In genomic region chr1:205575294-205575885, GRCh38 we compare ENCODE assay signal across 15 cellular contexts. TPM values are rescaled to one million over a fixed set of nuclear protein-coding genes. Genes with fewer than 3 reads are reported as not detected.
A peak's percentile ranks its signal among the peaks of the same experiment; 100 is the strongest.
DNase-seq lines count a peak whose midpoint lies in the region; TF ChIP-seq lines count a peak whose summit lies in the region.
"Had no signal": no experiment of that assay in that cellular context is flagged by ENCODE, and none has a peak within 500 bp of the region (broad histone marks: within the 10 kb centered on the region; RNA-seq: fewer than 3 reads in every experiment).

No MANE protein-coding gene starts in this region.

- H3K9ac ChIP-seq in neuronal stem cell (ENCODE audit: low read depth, low read length, poor library complexity) = no peak overlapping the region

- peak overlapping the region; percentile 1 for H3K18ac ChIP-seq in neuronal stem cell (ENCODE audit: low read length)

- no peak overlapping the region for H2AK5ac ChIP-seq in neuronal stem cell (ENCODE audit: low read depth, low read length)

- no peak overlapping the region for H3K4ac ChIP-seq in neuronal stem cell (ENCODE audit: low read length)

- no CpG with 5 or more reads among the region's 1 CpG for WGBS in neuronal stem cell (ENCODE audit: extremely low coverage in 2 of 2, insufficient read length in 2 of 2, insufficient replicate concordance in 1 of 2), 2 donors

- no peak overlapping the region for H3K4me3 Mint-ChIP-seq in type B pancreatic cell
- H3K4me3 Mint-ChIP-seq in CD8-positive, alpha-beta memory T cell = no peak overlapping the region

- no peak overlapping the region for H2BK12ac ChIP-seq in neuronal stem cell (ENCODE audit: low read length)

- peaks cover 65% of the 10 kb centered on the region for H3K27me3 Mint-ChIP-seq in type B pancreatic cell
- peaks cover 15 to 55% of the 10 kb centered on the region in 2 donors for H3K27me3 Mint-ChIP-seq in CD8-positive, alpha-beta memory T cell

- peak overlapping the region; percentile 67 for H2BK15ac ChIP-seq in neuronal stem cell (ENCODE audit: low read length)

- H3K9me3 ChIP-seq in neuronal stem cell (replicated peaks in 1 of 2; ENCODE audit: control insufficient read depth in 2 of 2, insufficient read depth in 1 of 2, low read depth in 1 of 2, low read length in 2 of 2) = no peaks in the 10 kb centered on the region
- H3K9me3 ChIP-seq in CD8-positive, alpha-beta memory T cell (ENCODE audit: low read length) = no peaks in the 10 kb centered on the region

- H3K27me3 ChIP-seq in neuronal stem cell (ENCODE audit: control insufficient read depth in 3 of 3, insufficient read depth in 3 of 3, low read depth in 1 of 3, low read length in 3 of 3) = peaks cover 0 to 86% (median 4%) of the 10 kb centered on the region in 3 experiments
- H3K27me3 ChIP-seq in CD8-positive, alpha-beta memory T cell (ENCODE audit: insufficient read depth, low read length, poor library complexity, severe bottlenecking) = peaks cover 4% of the 10 kb centered on the region

- no peak overlapping the region for H2AFZ ChIP-seq in neuronal stem cell (ENCODE audit: low read length)

- no peak overlapping the region for H2BK5ac ChIP-seq in neuronal stem cell (ENCODE audit: low read length)

- no peaks in the 10 kb centered on the region for H3K36me3 ChIP-seq in neuronal stem cell (replicated peaks in 1 of 2; ENCODE audit: control insufficient read depth in 2 of 2, insufficient read depth in 2 of 2, low read length in 2 of 2)
- no peaks in the 10 kb centered on the region for H3K36me3 ChIP-seq in CD8-positive, alpha-beta memory T cell (ENCODE audit: insufficient read depth, low read length)

- H3K27ac ChIP-seq in neuronal stem cell (replicated peaks; ENCODE audit: low read length) = no peak overlapping the region
- no peak overlapping the region for H3K27ac ChIP-seq in CD8-positive, alpha-beta memory T cell (ENCODE audit: low read depth, low read length)
- H3K27ac ChIP-seq: 22Rv1 had no signal

- H3K4me1 Mint-ChIP-seq in type B pancreatic cell (ENCODE audit: unreplicated experiment) = peaks cover 4% of the 10 kb centered on the region
- no peaks in the 10 kb centered on the region for H3K4me1 Mint-ChIP-seq in CD8-positive, alpha-beta memory T cell

- H3K9me3 Mint-ChIP-seq in type B pancreatic cell = no peaks in the 10 kb centered on the region
- H3K9me3 Mint-ChIP-seq in CD8-positive, alpha-beta memory T cell = no peaks in the 10 kb centered on the region

- no peak overlapping the region for H4K91ac ChIP-seq in neuronal stem cell (ENCODE audit: low read depth, low read length, poor library complexity)

- H3K23ac ChIP-seq in neuronal stem cell (ENCODE audit: low read depth, low read length, poor library complexity) = no peak overlapping the region

- H3K36me3 Mint-ChIP-seq in type B pancreatic cell = no peaks in the 10 kb centered on the region
- no peaks in the 10 kb centered on the region for H3K36me3 Mint-ChIP-seq in CD8-positive, alpha-beta memory T cell

- H3K4me3 ChIP-seq in neuronal stem cell (ENCODE audit: low read length in 2 of 2) = no peak overlapping the region
- H3K4me3 ChIP-seq in CD8-positive, alpha-beta memory T cell (ENCODE audit: low read length) = no peak overlapping the region

- no peak overlapping the region for H3K27ac Mint-ChIP-seq in type B pancreatic cell
- H3K27ac Mint-ChIP-seq in CD8-positive, alpha-beta memory T cell = no peak overlapping the region

- no peak for TF ChIP-seq CTCF in type B pancreatic cell (conservative IDR thresholded peaks at IDR 0.05)

- H3K79me1 ChIP-seq in neuronal stem cell (ENCODE audit: low read depth, low read length) = no peaks in the 10 kb centered on the region

- CTCF ChIA-PET in CD8-positive, alpha-beta memory T cell (lab: Charles Lee) = interaction anchor here (1.3 kb wide), 1 partner anchor 16 kb away, joined by 6 read pairs; no protein-coding TSS in a partner anchor

- POLR2A ChIA-PET in CD8-positive, alpha-beta memory T cell (lab: Charles Lee) = no interaction called here

- H3K14ac ChIP-seq in neuronal stem cell (ENCODE audit: low read length) = no peak overlapping the region

- no peak overlapping the region for H2BK120ac ChIP-seq in neuronal stem cell (ENCODE audit: low read depth, low read length)

- peak; percentile 33 for DNase-seq in DMS53 (lab: John Stamatoyannopoulos, UW)
- no peak for DNase-seq in DMS53 treated with DMSO at 0.1 percent for 48 hours (lab: John Stamatoyannopoulos, UW; ENCODE audit: unreplicated experiment)
- DNase-seq in islet precursor cell = peak; percentile 33
- no peak for DNase-seq in neuronal stem cell (ENCODE audit: low spot score)
- peak; percentile 39 for DNase-seq in type B pancreatic cell (ENCODE audit: extremely low spot score, unreplicated experiment)
- DNase-seq in pons (ENCODE audit: low spot score) = no peak
- DNase-seq in CD8-positive, alpha-beta memory T cell = no peak
- no peak for DNase-seq in NCI-H748 (lab: John Stamatoyannopoulos, UW; ENCODE audit: unreplicated experiment)
- DNase-seq: DMS153, NCI-H1436 treated with DMSO at 0.1 percent for 48 hours, NCI-H2081, NCI-H345, NCI-H526 treated with DMSO at 0.1 percent for 48 hours, PC-3 had no signal

- H3K4me1 ChIP-seq in neuronal stem cell (ENCODE audit: control insufficient read depth in 2 of 2, insufficient read depth in 1 of 2, low read depth in 1 of 2, low read length in 2 of 2) = peaks cover 0 to 9% of the 10 kb centered on the region in 2 donors
- no peaks in the 10 kb centered on the region for H3K4me1 ChIP-seq in CD8-positive, alpha-beta memory T cell (ENCODE audit: insufficient read depth, low read length)

- H4K8ac ChIP-seq in neuronal stem cell (ENCODE audit: low read depth, low read length) = no peak overlapping the region

- H3K4me2 ChIP-seq in neuronal stem cell (ENCODE audit: insufficient read depth, low read length, poor library complexity, severe bottlenecking) = no peak overlapping the region

RNA-seq across cellular contexts. Expression of gene ELK4, which starts 56.4 kb away (rescaled TPM):
- 15.5 TPM for polyA plus RNA-seq in neuronal stem cell (2013, experiment 1 of 2)
- polyA plus RNA-seq in neuronal stem cell (2013, experiment 2 of 2) = 15.7 TPM
- 20.9 and 27.6 TPM in 2 replicates for total RNA-seq in type B pancreatic cell (ENCODE audit: low replicate concordance)
- total RNA-seq in CD8-positive, alpha-beta memory T cell = 10 to 100 TPM; 83.3 to 88.7 TPM
- 6.1 TPM for polyA plus RNA-seq in CD8-positive, alpha-beta memory T cell

Comparison
In these comparisons a context has a peak if more than half of its experiments do, and no peak if none do; other contexts are left out.
1. DNase-seq: peak in DMS53 (single experiment), islet precursor cell (single experiment) and type B pancreatic cell (single experiment); none in DMS53 treated with DMSO at 0.1 percent for 48 hours (single experiment), neuronal stem cell (single experiment), pons (single experiment), CD8-positive, alpha-beta memory T cell (0 of 5) and NCI-H748 (single experiment).